8 cellular contexts compared by ENCODE assay signal in genomic region chr13:48731957-48732569, GRCh38.
DNase-seq lines count a peak whose midpoint lies in the region; ATAC-seq and TF ChIP-seq lines count a peak whose summit lies in the region.

No MANE protein-coding gene starts in this region.

- peaks cover 6% of the 10 kb centered on the region for H3K4me1 Mint-ChIP-seq in activated T-helper 2 cell treated with anti-CD3 and anti-CD28 coated beads, Interferon-gamma antibody, Interleukin-2, Interleukin-4, amounts not matched to agents 10 μg/mL and 5 μg/mL and 100 μg/mL, durations not matched to agents 14 hours and 24 hours and 36 hours (ENCODE audit: low read depth)

- H3K36me3 Mint-ChIP-seq in activated T-helper 2 cell treated with anti-CD3 and anti-CD28 coated beads, Interferon-gamma antibody, Interleukin-2, Interleukin-4, amounts not matched to agents 10 μg/mL and 5 μg/mL and 100 μg/mL, durations not matched to agents 14 hours and 24 hours and 36 hours (ENCODE audit: low read depth), result no peaks in the 10 kb centered on the region

- peak overlapping the region in 4 of 12 donors; percentile 16 to 34 (median 24) for H3K4me3 ChIP-seq in heart left ventricle

- TF ChIP-seq POLR2A in heart left ventricle (IDR thresholded peaks at IDR 0.05), result no peak

- H3K27ac Mint-ChIP-seq in activated T-helper 2 cell treated with anti-CD3 and anti-CD28 coated beads, Interferon-gamma antibody, Interleukin-2, Interleukin-4, amounts not matched to agents 10 μg/mL and 5 μg/mL and 100 μg/mL, durations not matched to agents 14 hours and 24 hours and 36 hours, result no peak overlapping the region

- H3K36me3 ChIP-seq in heart left ventricle, result no peaks in the 10 kb centered on the region

- intact Hi-C loops in activated T-helper 2 cell treated with anti-CD3 and anti-CD28 coated beads, Interferon-gamma antibody, Interleukin-2, Interleukin-4, amounts not matched to agents 10 μg/mL and 5 μg/mL and 100 μg/mL, durations not matched to agents 14 hours and 24 hours and 36 hours (cut with micrococcal nuclease), result loop anchor here (1.0 to 5.0 kb wide), 3 partner anchors 37 to 137 kb away; partner anchors contain the start of gene CYSLTR2
- intact Hi-C loops in heart left ventricle (cut with DNase I), result loop anchor here in 3 of 10 donors (5.0 to 10.0 kb wide), 4 partner anchors 107 to 137 kb away; no protein-coding TSS in a partner anchor

- peak; percentile 90 for TF ChIP-seq CTCF in C4-2B (conservative IDR thresholded peaks at IDR 0.05)
- TF ChIP-seq CTCF in heart left ventricle (IDR thresholded peaks at IDR 0.05), result peak; percentile 39 to 73 (median 54)

- H3K9me3 ChIP-seq in heart left ventricle, result no peaks in the 10 kb centered on the region

- 40 to 53% (median 46%) methylated on average over 16 of the region's 16 CpGs for WGBS in heart left ventricle, 4 donors

- peaks cover 9% of the 10 kb centered on the region for H3K27me3 Mint-ChIP-seq in activated T-helper 2 cell treated with anti-CD3 and anti-CD28 coated beads, Interferon-gamma antibody, Interleukin-2, Interleukin-4, amounts not matched to agents 10 μg/mL and 5 μg/mL and 100 μg/mL, durations not matched to agents 14 hours and 24 hours and 36 hours (ENCODE audit: low read depth)

- H3K27ac ChIP-seq in C4-2B, result no peak overlapping the region
- H3K27ac ChIP-seq in heart left ventricle, result peak overlapping the region in 1 of 12 donors; percentile 39

- H3K4me1 ChIP-seq in heart left ventricle, result peaks cover 0 to 17% (median 1%) of the 10 kb centered on the region in 12 donors

- DNase-seq in NOMO-1 treated with DMSO at 0.1 percent for 48 hours (lab: John Stamatoyannopoulos, UW; ENCODE audit: unreplicated experiment) (peak; percentile 60), heart left ventricle (peak in 4 of 5 donors; percentile 38 to 74 (median 42)), middle frontal gyrus (ENCODE audit: extremely low spot score, low spot score) (no peak), NCI-H1417 (lab: John Stamatoyannopoulos, UW) (no peak)
- peak; percentile 43 for DNase-seq in activated T-helper 2 cell treated with anti-CD3 and anti-CD28 coated beads, Interferon-gamma antibody, Interleukin-2, Interleukin-4, amounts not matched to agents 10 μg/mL and 5 μg/mL and 100 μg/mL, durations not matched to agents 14 hours and 24 hours and 36 hours (ENCODE audit: low spot score)
- peak; percentile 75 for DNase-seq in stimulated activated CD4-positive, alpha-beta T cell treated with anti-CD3 and anti-CD28 coated beads, Interleukin-15, amount 100 ng/mL, for 24 hours

- H3K4me3 Mint-ChIP-seq in activated T-helper 2 cell treated with anti-CD3 and anti-CD28 coated beads, Interferon-gamma antibody, Interleukin-2, Interleukin-4, amounts not matched to agents 10 μg/mL and 5 μg/mL and 100 μg/mL, durations not matched to agents 14 hours and 24 hours and 36 hours (ENCODE audit: low read depth), result peak overlapping the region; percentile 65

- H3K9me3 Mint-ChIP-seq in activated T-helper 2 cell treated with anti-CD3 and anti-CD28 coated beads, Interferon-gamma antibody, Interleukin-2, Interleukin-4, amounts not matched to agents 10 μg/mL and 5 μg/mL and 100 μg/mL, durations not matched to agents 14 hours and 24 hours and 36 hours, result no peaks in the 10 kb centered on the region

- no peaks in the 10 kb centered on the region for H3K27me3 ChIP-seq in heart left ventricle

- peak; percentile 65 for ATAC-seq in GM21515 (IDR thresholded peaks at IDR 0.05; ENCODE audit: unreplicated experiment)
- peak in 3 of 4 donors; percentile 53 to 75 (median 55) for ATAC-seq in heart left ventricle

Comparison
In these comparisons a context has a peak if more than half of its experiments do, and no peak if none do; other contexts are left out.
1. DNase-seq: peak in NOMO-1 treated with DMSO at 0.1 percent for 48 hours (single experiment), activated T-helper 2 cell treated with anti-CD3 and anti-CD28 coated beads, Interferon-gamma antibody, Interleukin-2, Interleukin-4, amounts not matched to agents 10 μg/mL and 5 μg/mL and 100 μg/mL, durations not matched to agents 14 hours and 24 hours and 36 hours (single experiment), heart left ventricle (4 of 5) and stimulated activated CD4-positive, alpha-beta T cell treated with anti-CD3 and anti-CD28 coated beads, Interleukin-15, amount 100 ng/mL, for 24 hours (single experiment); none in middle frontal gyrus (single experiment) and NCI-H1417 (0 of 3).